In the genomic region with DNA sequence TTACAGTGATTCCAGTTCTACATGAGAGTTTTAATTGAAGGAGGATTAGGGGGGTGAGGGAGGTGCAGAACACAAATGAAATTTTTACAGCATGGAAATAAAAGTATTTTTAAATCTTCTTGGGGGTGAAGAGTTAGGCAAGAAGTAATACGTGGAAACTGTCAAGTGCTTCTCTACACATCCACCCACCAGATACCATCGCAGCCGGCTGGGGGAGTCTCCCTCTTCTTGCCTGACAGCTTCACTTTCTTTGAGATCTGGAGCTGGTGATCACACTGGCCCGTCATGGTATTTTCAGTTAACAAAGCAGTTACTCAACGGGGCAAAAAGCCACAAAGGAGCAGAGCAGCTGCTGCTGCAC, we compare ENCODE assay signal across 8 cellular contexts. TPM values are rescaled to one million over a fixed set of nuclear protein-coding genes. Genes with fewer than 3 reads are reported as not detected.
DNase-seq lines count a peak whose midpoint lies in the region; ATAC-seq and TF ChIP-seq lines count a peak whose summit lies in the region.

No MANE protein-coding gene starts in this region.

- no peak for TF ChIP-seq RAD21 in liver (IDR thresholded peaks at IDR 0.05)

- H3K27me3 ChIP-seq in liver (ENCODE audit: control insufficient read depth in 4 of 4, insufficient read depth in 4 of 4, low read length in 3 of 4), result no peaks in the 10 kb centered on the region

- H3K4me3 ChIP-seq in liver (ENCODE audit: low read depth in 1 of 3, low read length in 3 of 3), result peak overlapping the region; percentile 70 to 90 (median 76)

- H3K9ac ChIP-seq in liver (ENCODE audit: low read depth in 1 of 2, low read length in 2 of 2), result peak overlapping the region; percentile 4 to 93

- peak overlapping the region; percentile 91 for H3K27ac Mint-ChIP-seq in stimulated activated naive CD8-positive, alpha-beta T cell treated with anti-CD3 and anti-CD28 coated beads, Interleukin-15, Interleukin-2, amounts not matched to agents 100 ng/mL and 50 ng/mL, for 24 hours
- H3K27ac Mint-ChIP-seq in activated naive CD8-positive, alpha-beta T cell treated with anti-CD3 and anti-CD28 coated beads, Interleukin-2, amount 50 U/mL, for 24 hours, result peak overlapping the region; percentile 81
- H3K27ac Mint-ChIP-seq in type B pancreatic cell, result peak overlapping the region; percentile 98

- no peak for DNase-seq in stimulated activated naive CD8-positive, alpha-beta T cell treated with anti-CD3 and anti-CD28 coated beads, Interleukin-15, Interleukin-2, amounts not matched to agents 100 U/mL and 50 U/mL, for 24 hours
- no peak for DNase-seq in activated naive CD8-positive, alpha-beta T cell treated with anti-CD3 and anti-CD28 coated beads, Interleukin-2, amount 50 U/mL, for 24 hours
- DNase-seq in type B pancreatic cell (ENCODE audit: extremely low spot score, unreplicated experiment) (no peak), NCI-H1417 (lab: John Stamatoyannopoulos, UW) (no peak), iPS-NIHi7 (ENCODE audit: extremely low spot score) (no peak), SK-N-DZ (ENCODE audit: low spot score) (no peak)

- H3K36me3 ChIP-seq in liver (ENCODE audit: control insufficient read depth in 4 of 4, insufficient read depth in 3 of 4, low read depth in 1 of 4, low read length in 3 of 4), result no peaks in the 10 kb centered on the region

- H3K4me1 ChIP-seq in liver (ENCODE audit: control insufficient read depth in 4 of 4, insufficient read depth in 4 of 4, low read length in 3 of 4), result peaks cover 6 to 42% (median 23%) of the 10 kb centered on the region in 4 donors

- H3K9me3 Mint-ChIP-seq in stimulated activated naive CD8-positive, alpha-beta T cell treated with anti-CD3 and anti-CD28 coated beads, Interleukin-15, Interleukin-2, amounts not matched to agents 100 ng/mL and 50 ng/mL, for 24 hours, result no peaks in the 10 kb centered on the region
- H3K9me3 Mint-ChIP-seq in activated naive CD8-positive, alpha-beta T cell treated with anti-CD3 and anti-CD28 coated beads, Interleukin-2, amount 50 U/mL, for 24 hours, result no peaks in the 10 kb centered on the region
- no peaks in the 10 kb centered on the region for H3K9me3 Mint-ChIP-seq in type B pancreatic cell

- WGBS in liver, result under 1% methylated on average over 5 of the region's 5 CpGs

- H3K36me3 Mint-ChIP-seq in stimulated activated naive CD8-positive, alpha-beta T cell treated with anti-CD3 and anti-CD28 coated beads, Interleukin-15, Interleukin-2, amounts not matched to agents 100 ng/mL and 50 ng/mL, for 24 hours (ENCODE audit: low read depth), result peaks cover 21% of the 10 kb centered on the region
- peaks cover 17% of the 10 kb centered on the region for H3K36me3 Mint-ChIP-seq in activated naive CD8-positive, alpha-beta T cell treated with anti-CD3 and anti-CD28 coated beads, Interleukin-2, amount 50 U/mL, for 24 hours (ENCODE audit: low read depth)
- peaks cover 4% of the 10 kb centered on the region for H3K36me3 Mint-ChIP-seq in type B pancreatic cell

- H3K4me1 Mint-ChIP-seq in stimulated activated naive CD8-positive, alpha-beta T cell treated with anti-CD3 and anti-CD28 coated beads, Interleukin-15, Interleukin-2, amounts not matched to agents 100 ng/mL and 50 ng/mL, for 24 hours (ENCODE audit: low read depth), result peaks cover 67% of the 10 kb centered on the region
- H3K4me1 Mint-ChIP-seq in activated naive CD8-positive, alpha-beta T cell treated with anti-CD3 and anti-CD28 coated beads, Interleukin-2, amount 50 U/mL, for 24 hours, result peaks cover 68% of the 10 kb centered on the region
- peaks cover 22% of the 10 kb centered on the region for H3K4me1 Mint-ChIP-seq in type B pancreatic cell (ENCODE audit: unreplicated experiment)

- H3K4me3 Mint-ChIP-seq in stimulated activated naive CD8-positive, alpha-beta T cell treated with anti-CD3 and anti-CD28 coated beads, Interleukin-15, Interleukin-2, amounts not matched to agents 100 ng/mL and 50 ng/mL, for 24 hours, result peak overlapping the region; percentile 80
- H3K4me3 Mint-ChIP-seq in activated naive CD8-positive, alpha-beta T cell treated with anti-CD3 and anti-CD28 coated beads, Interleukin-2, amount 50 U/mL, for 24 hours, result peak overlapping the region; percentile 100
- H3K4me3 Mint-ChIP-seq in type B pancreatic cell, result peak overlapping the region; percentile 100

- H3K27ac ChIP-seq in liver (ENCODE audit: low read depth in 1 of 2, low read length in 2 of 2), result peak overlapping the region; percentile 98

- no peak for ATAC-seq in stimulated activated naive CD8-positive, alpha-beta T cell treated with anti-CD3 and anti-CD28 coated beads, Interleukin-15, Interleukin-2, amounts not matched to agents 100 U/mL and 50 U/mL, for 24 hours
- peak; percentile 59 for ATAC-seq in activated naive CD8-positive, alpha-beta T cell treated with anti-CD3 and anti-CD28 coated beads, Interleukin-2, amount 50 U/mL, for 24 hours

- H3K9me3 ChIP-seq in liver (ENCODE audit: control insufficient read depth in 4 of 4, low read length in 3 of 4), result no peaks in the 10 kb centered on the region

- H3K27me3 Mint-ChIP-seq in stimulated activated naive CD8-positive, alpha-beta T cell treated with anti-CD3 and anti-CD28 coated beads, Interleukin-15, Interleukin-2, amounts not matched to agents 100 ng/mL and 50 ng/mL, for 24 hours, result peaks cover 3% of the 10 kb centered on the region
- H3K27me3 Mint-ChIP-seq in activated naive CD8-positive, alpha-beta T cell treated with anti-CD3 and anti-CD28 coated beads, Interleukin-2, amount 50 U/mL, for 24 hours, result peaks cover 4% of the 10 kb centered on the region
- peaks cover 28% of the 10 kb centered on the region for H3K27me3 Mint-ChIP-seq in type B pancreatic cell

- TF ChIP-seq CTCF in liver (IDR thresholded peaks at IDR 0.05; ENCODE audit: low read depth, low read length, missing input control), result no peak
- no peak for TF ChIP-seq CTCF in type B pancreatic cell (conservative IDR thresholded peaks at IDR 0.05)

TF ChIP-seq in liver, 16 proteins besides CTCF, POLR2A, EP300 and RAD21:
- TF ChIP-seq FOXA2 (IDR thresholded peaks at IDR 0.05) (no peak), HNF4A (conservative IDR thresholded peaks at IDR 0.05) (peak in 1 of 2 donors; percentile 4), YY1 (IDR thresholded peaks at IDR 0.05) (no peak), REST (IDR thresholded peaks at IDR 0.05) (no peak), ZBTB33 (IDR thresholded peaks at IDR 0.05) (no peak), RXRA (IDR thresholded peaks at IDR 0.05) (peak in 1 of 2 donors; percentile 17), NR2F2 (IDR thresholded peaks at IDR 0.05) (no peak)
- TF ChIP-seq, protein P1, sequence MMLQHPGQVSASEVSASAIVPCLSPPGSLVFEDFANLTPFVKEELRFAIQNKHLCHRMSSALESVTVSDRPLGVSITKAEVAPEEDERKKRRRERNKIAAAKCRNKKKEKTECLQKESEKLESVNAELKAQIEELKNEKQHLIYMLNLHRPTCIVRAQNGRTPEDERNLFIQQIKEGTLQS (IDR thresholded peaks at IDR 0.05), result peak; percentile 69

RNA-seq across cellular contexts. Expression of gene NR4A3, which starts 2.6 kb away (rescaled TPM):
- total RNA-seq in liver (under 1 TPM; 0.08 to 0.09 TPM), type B pancreatic cell (ENCODE audit: low replicate concordance) (2.0 and 3.4 TPM in 2 replicates)
- polyA plus RNA-seq in liver, result under 1 TPM; 0.02 to 0.14 TPM
- polyA plus RNA-seq in SK-N-DZ (2014; cell fraction: cytosol; rRNA removed), result 0.14 TPM in 1 of 2 replicates, not detected in the other
- not detected in 2 replicates for polyA plus RNA-seq in SK-N-DZ (2014; cell fraction: nucleus; rRNA removed)
